Comparison of ENCODE assay signal across 8 cellular contexts in the genomic region with DNA sequence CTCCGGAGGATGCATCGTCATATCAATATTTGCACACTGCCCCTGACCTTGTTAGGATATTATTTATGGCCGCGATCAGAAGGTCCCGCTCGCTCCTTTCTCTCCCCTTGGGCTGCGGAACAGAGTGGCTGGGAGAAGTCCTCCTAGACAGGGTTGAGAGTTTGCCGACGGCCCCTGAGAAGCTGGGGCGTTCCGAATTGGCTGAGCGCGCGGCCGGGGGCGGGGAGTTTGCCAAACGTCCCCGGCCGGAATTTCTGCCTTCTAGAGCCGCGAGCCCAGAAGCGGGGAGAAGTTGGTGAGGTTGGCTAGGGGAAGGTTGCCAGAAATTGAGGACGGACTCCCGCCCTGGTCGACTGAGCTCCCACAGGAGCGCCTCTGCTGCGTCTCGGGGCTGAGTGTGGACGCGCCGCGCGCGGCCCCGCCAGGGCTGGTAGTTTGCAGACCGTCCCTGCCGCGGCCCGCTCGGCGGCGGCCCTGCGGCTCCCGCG.
DNase-seq lines count a peak whose midpoint lies in the region; ATAC-seq and TF ChIP-seq lines count a peak whose summit lies in the region.

No MANE protein-coding gene starts in this region.

- H3K4me1 ChIP-seq in spleen: peaks cover 42 to 60% (median 55%) of the 10 kb centered on the region in 6 donors

- H3K27me3 ChIP-seq in AG04450 (ENCODE audit: control insufficient read depth, insufficient read depth, low read length): no peaks in the 10 kb centered on the region
- H3K27me3 ChIP-seq in spleen (replicated peaks in 1 of 7): no peaks in the 10 kb centered on the region

- CTCF ChIA-PET in AG04450 (lab: Charles Lee): interaction anchor here (0.9 to 6.8 kb wide), 7 partner anchors 18 to 332 kb away, joined by 3 to 91 read pairs (median 5); no protein-coding TSS in a partner anchor

- H3K4me3 ChIP-seq in AG04450 (ENCODE audit: low read depth, low read length) (peak overlapping the region; percentile 75), WI38 (ENCODE audit: low read depth, low read length) (peak overlapping the region; percentile 87), cardiac fibroblast (replicated peaks in 1 of 2; ENCODE audit: low read depth in 2 of 2, low read length in 2 of 2) (peak overlapping the region; percentile 58 to 82), spleen (peak overlapping the region; percentile 45 to 99 (median 96))

- POLR2A ChIA-PET in AG04450 (lab: Yijun Ruan, JAX): interaction anchor here (0.6 to 1.9 kb wide), 9 partner anchors 33 to 292 kb away, joined by 3 to 19 read pairs (median 3); no protein-coding TSS in a partner anchor

- H3K9me3 ChIP-seq in AG04450 (ENCODE audit: control insufficient read depth, insufficient read depth, low read length) (no peaks in the 10 kb centered on the region; the same call in 1 of the 2 replicates), spleen (no peaks in the 10 kb centered on the region)

- peak in 2 of 3 donors; percentile 73 to 90 for TF ChIP-seq POLR2A in spleen (IDR thresholded peaks at IDR 0.05)

- WGBS in spleen, 5 donors: 0 to 1% (median 0%) methylated on average over 28 to 45 of the region's 45 CpGs

- intact Hi-C loops in spleen (cut with DNase I; ENCODE audit: low total_unique reads): loop anchor here (2.0 to 10.0 kb wide), 5 partner anchors 88 to 335 kb away; no protein-coding TSS in a partner anchor

- peak overlapping the region; percentile 68 for H3K27ac ChIP-seq in AG04450 (ENCODE audit: low read depth, low read length)
- peak overlapping the region; percentile 89 to 97 (median 92) for H3K27ac ChIP-seq in spleen

- DNase-seq in AG04450 (ENCODE audit: low read depth, low spot score): peak; percentile 85
- peak; percentile 68 for DNase-seq in NCI-H2196 treated with DMSO at 0.1 percent for 48 hours (lab: John Stamatoyannopoulos, UW; ENCODE audit: unreplicated experiment)
- peak; percentile 93 to 97 for DNase-seq in cardiac fibroblast (ENCODE audit: low read depth in 2 of 2)
- peak; percentile 88 for DNase-seq in inferior parietal cortex (ENCODE audit: extremely low spot score)
- DNase-seq in spleen: peak; percentile 97

- ATAC-seq in GM18868 (IDR thresholded peaks at IDR 0.05; ENCODE audit: unreplicated experiment) (peak; percentile 61), HG03097 (IDR thresholded peaks at IDR 0.05; ENCODE audit: low FRiP score, unreplicated experiment) (peak; percentile 46)

- TF ChIP-seq CTCF in AG04450 (IDR thresholded peaks at IDR 0.05; ENCODE audit: low read depth, low read length) (no peak), WI38 (IDR thresholded peaks at IDR 0.05; ENCODE audit: low read depth, low read length) (no peak), cardiac fibroblast (IDR thresholded peaks at IDR 0.05; ENCODE audit: low read depth, low read length) (no peak), spleen (IDR thresholded peaks at IDR 0.05 in 8 of 11, conservative IDR thresholded peaks at IDR 0.05 in 3 of 11) (peak in 2 of 11 experiments; percentile 11 to 17)

- H3K36me3 ChIP-seq in spleen: no peaks in the 10 kb centered on the region

Comparison
In these comparisons a context has a peak if more than half of its experiments do, and no peak if none do; other contexts are left out.
1. Peak in every context shown above with its lines: DNase-seq, ATAC-seq, H3K4me3 ChIP-seq and H3K27ac ChIP-seq.